In the genomic region with DNA sequence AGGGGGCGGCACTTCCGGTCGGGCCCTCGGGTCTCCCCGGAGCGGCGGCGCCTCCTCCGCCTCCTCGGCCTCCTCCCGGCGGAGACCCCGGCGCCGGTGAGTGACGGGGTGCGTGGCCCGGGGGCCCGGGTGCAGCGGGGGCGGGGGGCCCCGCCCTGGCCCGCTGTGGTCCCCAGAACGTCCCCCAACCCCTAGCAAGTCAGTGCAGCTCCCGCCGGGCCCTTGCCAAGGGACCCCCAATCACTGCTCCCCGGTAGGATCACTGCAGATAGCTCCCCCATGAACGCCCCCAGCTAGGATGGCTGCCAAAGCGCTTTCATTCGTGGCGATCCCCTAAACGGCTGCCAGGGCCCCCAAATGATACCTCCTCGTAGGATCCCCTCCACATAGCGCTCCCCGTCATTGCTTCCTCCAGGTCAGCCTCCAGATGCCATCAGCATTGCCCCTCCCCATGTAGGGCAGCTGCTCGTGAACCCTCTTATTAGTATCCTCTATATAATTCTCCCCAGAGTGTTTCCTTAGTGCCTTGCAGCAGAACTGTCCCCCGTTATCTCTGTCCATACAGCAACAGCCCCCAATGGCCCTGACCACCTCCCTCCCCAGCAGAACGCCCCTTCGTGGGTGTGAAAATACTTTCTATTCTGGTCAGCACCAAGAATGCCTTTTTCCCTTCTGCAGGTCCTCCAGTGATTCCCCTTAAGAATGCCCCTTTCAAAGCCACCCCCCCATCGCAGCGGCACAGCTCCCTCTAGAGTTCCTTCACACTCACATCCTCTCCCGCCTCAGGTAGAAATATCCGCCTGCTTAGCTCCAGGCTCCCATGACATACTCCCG, we compare ENCODE assay signal across 8 cellular contexts. TPM values are rescaled to one million over a fixed set of nuclear protein-coding genes. Genes with fewer than 3 reads are reported as not detected.
DNase-seq lines count a peak whose midpoint lies in the region; ATAC-seq and TF ChIP-seq lines count a peak whose summit lies in the region.

A gene (plus strand): TSS at position 11 of the 834 bp plus-strand sequence. CDS start 7,972 bp downstream, outside the sequence.

- peaks cover 53 to 81% (median 75%) of the 10 kb centered on the region in 3 donors for H3K4me1 Mint-ChIP-seq in naive B cell
- peaks cover 54 to 71% of the 10 kb centered on the region in 2 donors for H3K4me1 Mint-ChIP-seq in stimulated activated naive B cell treated with anti-CD40 and anti-IgM and Interleukin-4, amounts not matched to agents 10 μg/mL and 1 μg/mL and 100 μg/mL, for 72 hours

- H3K9ac ChIP-seq in IMR-90 (ENCODE audit: low read depth, low read length): peak within 1 kb of the TSS; percentile 89
- peak within 1 kb of the TSS; percentile 93 for H3K9ac ChIP-seq in PC-3 (ENCODE audit: low read length)

- peak within 1 kb of the TSS; percentile 65 for H3K18ac ChIP-seq in IMR-90 (ENCODE audit: low read depth, low read length)

- peak within 1 kb of the TSS; percentile 30; the same call in 1 of the 3 replicates for H2BK15ac ChIP-seq in IMR-90 (ENCODE audit: low read depth, low read length)

- H4K8ac ChIP-seq in IMR-90 (ENCODE audit: low read depth in 2 of 2, low read length in 2 of 2): peak within 1 kb of the TSS; percentile 87 to 95

- WGBS in IMR-90 (ENCODE audit: extremely low coverage in 2 of 2, insufficient read length in 1 of 2), 2 experiments: 0% methylated on average over 12 of the region's 44 CpGs; no CpG with 5 or more reads in 1 of the 2 experiments

- H3K23ac ChIP-seq in IMR-90 (ENCODE audit: low read depth, low read length): peak within 1 kb of the TSS; percentile 91

- H2AK5ac ChIP-seq in IMR-90 (ENCODE audit: low read depth, low read length): peak within 1 kb of the TSS; percentile 100

- peak within 1 kb of the TSS; percentile 90 for H2BK5ac ChIP-seq in IMR-90 (ENCODE audit: low read depth, low read length, poor library complexity, severe bottlenecking)

- peaks cover 7% of the 10 kb centered on the region for H3K36me3 ChIP-seq in BE2C
- H3K36me3 ChIP-seq in IMR-90 (ENCODE audit: control insufficient read depth, insufficient read depth, low read length): peaks cover 17% of the 10 kb centered on the region
- no peaks in the 10 kb centered on the region for H3K36me3 ChIP-seq in PC-3 (ENCODE audit: low read depth, low read length)

- H2BK20ac ChIP-seq in IMR-90 (ENCODE audit: low read depth, low read length): peak within 1 kb of the TSS; percentile 50; the same call in 1 of the 2 replicates

- peak; percentile 89 for TF ChIP-seq RAD21 in IMR-90 (IDR thresholded peaks at IDR 0.05; ENCODE audit: low read length)

- CTCF ChIA-PET in IMR-90 (lab: Yijun Ruan, JAX): interaction anchor here (0.6 to 2.3 kb wide), 8 partner anchors 13 to 245 kb away, joined by 3 to 11 read pairs (median 6); a partner anchor contains a TSS
- CTCF ChIA-PET in PC-3 (lab: Charles Lee): interaction anchor here (0.5 to 2.8 kb wide), 13 partner anchors 17 to 459 kb away, joined by 3 to 12 read pairs (median 4); a partner anchor contains a TSS

- H3K14ac ChIP-seq in IMR-90 (replicated peaks; ENCODE audit: low read depth, low read length): peak within 1 kb of the TSS; percentile 100

- peak within 1 kb of the TSS; percentile 100 for H2AK9ac ChIP-seq in IMR-90 (replicated peaks; ENCODE audit: low read depth, low read length, poor library complexity)

- H3K27ac Mint-ChIP-seq in naive B cell: peak within 1 kb of the TSS; percentile 95 to 99 (median 98)
- H3K27ac Mint-ChIP-seq in stimulated activated naive B cell treated with anti-CD40 and anti-IgM and Interleukin-4, amounts not matched to agents 10 μg/mL and 1 μg/mL and 100 μg/mL, for 72 hours: peak within 1 kb of the TSS; percentile 99

- no peaks in the 10 kb centered on the region for H3K9me2 ChIP-seq in PC-3 (replicated peaks; ENCODE audit: low read length)

- dilution Hi-C loops in IMR-90 (cut with HindIII; ENCODE audit: low sequenced_read_pairs, unreplicated experiment): no loop called here

- peak within 1 kb of the TSS; percentile 92 for H3K56ac ChIP-seq in IMR-90 (ENCODE audit: extremely low read depth, insufficient read depth, low read length)

- H4K20me1 ChIP-seq in IMR-90 (ENCODE audit: insufficient read depth, low read length) (peaks cover 24% of the 10 kb centered on the region; the same call in 1 of the 2 replicates), PC-3 (ENCODE audit: low read length) (no peaks in the 10 kb centered on the region)

- H3K9me1 ChIP-seq in IMR-90 (ENCODE audit: insufficient read depth, low read length): peaks cover 6% of the 10 kb centered on the region; the same call in 1 of the 2 replicates

- BruUV-seq in IMR-90 (replicated peaks; lab: Mats Ljungman, UMichigan) (no TSS peak), PC-3 (replicated peaks; lab: Mats Ljungman, UMichigan) (no TSS peak)

- H4K91ac ChIP-seq in IMR-90 (ENCODE audit: insufficient read depth, low read depth, low read length): peak within 1 kb of the TSS; percentile 87

- in situ Hi-C loops in IMR-90 (cut with MboI; ENCODE audit: low sequenced_read_pairs): loop anchor here (5.0 kb wide), 1 partner anchor 89 kb away; no protein-coding TSS in a partner anchor

- H3K27ac ChIP-seq in IMR-90 (ENCODE audit: insufficient read depth, low read length) (peak within 1 kb of the TSS; percentile 91), PC-3 (ENCODE audit: low read length) (peak within 1 kb of the TSS; percentile 71)

- H3K79me1 ChIP-seq in IMR-90 (ENCODE audit: low read depth in 1 of 2, low read length in 2 of 2): peaks cover 37 to 63% of the 10 kb centered on the region in 2 experiments

- peak within 1 kb of the TSS; percentile 77 for H2BK120ac ChIP-seq in IMR-90 (ENCODE audit: low read depth, low read length)

- DNase-seq in BE2C: peak; percentile 79
- peak; percentile 69 for DNase-seq in GM19240 (ENCODE audit: insufficient read length, low spot score)
- DNase-seq in IMR-90: peak; percentile 87
- peak; percentile 92 for DNase-seq in PC-3
- DNase-seq in activated T-cell treated with anti-CD3 and anti-CD28 coated beads, Interleukin-2, amount 50 U/mL, for 48 hours: peak; percentile 82
- DNase-seq in fibroblast of gingiva (ENCODE audit: low read depth): peak; percentile 77
- peak; percentile 66 for DNase-seq in naive B cell
- peak; percentile 73 for DNase-seq in stimulated activated naive B cell treated with anti-CD40 and anti-IgM and Interleukin-4, amounts not matched to agents 10 μg/mL and 1 μg/mL and 100 μg/mL, for 72 hours

- peak within 1 kb of the TSS; percentile 92 for H2AFZ ChIP-seq in IMR-90 (replicated peaks; ENCODE audit: low read length, poor library complexity)
- peak within 1 kb of the TSS; percentile 68 for H2AFZ ChIP-seq in PC-3 (ENCODE audit: low read length)

- peaks cover 6% of the 10 kb centered on the region for H3F3A ChIP-seq in PC-3 (ENCODE audit: low read length, unreplicated experiment)

- peaks cover 27% of the 10 kb centered on the region for H3K79me2 ChIP-seq in PC-3 (ENCODE audit: low read length)

- peak; percentile 90 for TF ChIP-seq CTCF in BE2C (IDR thresholded peaks at IDR 0.05; ENCODE audit: low read depth, low read length)
- peak; percentile 93 for TF ChIP-seq CTCF in IMR-90 (conservative IDR thresholded peaks at IDR 0.05; ENCODE audit: low read depth, low read length)
- peak; percentile 97 for TF ChIP-seq CTCF in PC-3 (conservative IDR thresholded peaks at IDR 0.05; ENCODE audit: low read depth, low read length)

- H3K4me3 ChIP-seq in BE2C (ENCODE audit: low read depth, low read length) (peak within 1 kb of the TSS; percentile 90), IMR-90 (ENCODE audit: insufficient read depth, low read depth, low read length) (peak within 1 kb of the TSS; percentile 76), PC-3 (ENCODE audit: low read length) (peak within 1 kb of the TSS; percentile 82)

- H3K36me3 Mint-ChIP-seq in naive B cell: peaks cover 4 to 14% of the 10 kb centered on the region in 2 donors
- peaks cover 23 to 43% of the 10 kb centered on the region in 2 donors for H3K36me3 Mint-ChIP-seq in stimulated activated naive B cell treated with anti-CD40 and anti-IgM and Interleukin-4, amounts not matched to agents 10 μg/mL and 1 μg/mL and 100 μg/mL, for 72 hours

- ATAC-seq in IMR-90 (ENCODE audit: low read depth) (peak; percentile 41), PC-3 (peak; percentile 59), naive B cell (ENCODE audit: low read depth in 2 of 2) (peak; percentile 44 to 45)
- ATAC-seq in stimulated activated naive B cell treated with anti-CD40 and anti-IgM and Interleukin-4, amounts not matched to agents 10 μg/mL and 1 μg/mL and 100 μg/mL, for 72 hours (replicated peaks): peak; percentile 41 to 52

- peak; percentile 55; the same call in 1 of the 2 replicates for TF ChIP-seq POLR2A in IMR-90 (IDR thresholded peaks at IDR 0.05; ENCODE audit: low read depth, low read length)

- H3K4me2 ChIP-seq in IMR-90 (ENCODE audit: low read depth, low read length) (peak within 1 kb of the TSS; percentile 97), PC-3 (ENCODE audit: low read length) (peak within 1 kb of the TSS; percentile 87)

- no peaks in the 10 kb centered on the region for H3K27me3 Mint-ChIP-seq in naive B cell
- no peaks in the 10 kb centered on the region for H3K27me3 Mint-ChIP-seq in stimulated activated naive B cell treated with anti-CD40 and anti-IgM and Interleukin-4, amounts not matched to agents 10 μg/mL and 1 μg/mL and 100 μg/mL, for 72 hours

- H3K9me3 ChIP-seq in BE2C (no peaks in the 10 kb centered on the region), IMR-90 (ENCODE audit: control insufficient read depth, insufficient read depth, low read length) (peaks cover 5% of the 10 kb centered on the region; the same call in 1 of the 2 replicates), PC-3 (ENCODE audit: low read length) (no peaks in the 10 kb centered on the region)

- H3K4ac ChIP-seq in IMR-90 (ENCODE audit: low read depth, low read length): peak within 1 kb of the TSS; percentile 97

- H4K5ac ChIP-seq in IMR-90 (ENCODE audit: low read depth, low read length): peak within 1 kb of the TSS; percentile 82

- POLR2A ChIA-PET in IMR-90 (lab: Charles Lee; ENCODE audit: unreplicated experiment): interaction anchor here (0.5 to 1.1 kb wide), 2 partner anchors 32 to 74 kb away, joined by 4 to 7 read pairs; no protein-coding TSS in a partner anchor
- POLR2A ChIA-PET in PC-3 (lab: Charles Lee; ENCODE audit: unreplicated experiment): interaction anchor here (0.5 to 0.9 kb wide), 3 partner anchors 23 to 266 kb away, joined by 3 to 15 read pairs (median 5); a partner anchor contains a TSS

- H3K27me3 ChIP-seq in BE2C: no peaks in the 10 kb centered on the region
- no peaks in the 10 kb centered on the region for H3K27me3 ChIP-seq in IMR-90 (ENCODE audit: control insufficient read depth, insufficient read depth, low read length)
- no peaks in the 10 kb centered on the region for H3K27me3 ChIP-seq in PC-3 (ENCODE audit: low read length)

- intact Hi-C loops in IMR-90 (cut with micrococcal nuclease): loop anchor here (1.0 to 2.0 kb wide), 2 partner anchors 89 to 145 kb away; a partner anchor contains a TSS
- intact Hi-C loops in PC-3 (cut with micrococcal nuclease): loop anchor here (1.0 kb wide), 2 partner anchors 18 to 89 kb away; a partner anchor contains a TSS

- peak within 1 kb of the TSS; percentile 86 to 98 (median 95) for H3K4me3 Mint-ChIP-seq in naive B cell
- peak within 1 kb of the TSS; percentile 94 to 99 for H3K4me3 Mint-ChIP-seq in stimulated activated naive B cell treated with anti-CD40 and anti-IgM and Interleukin-4, amounts not matched to agents 10 μg/mL and 1 μg/mL and 100 μg/mL, for 72 hours

- H3K4me1 ChIP-seq in BE2C (no peaks in the 10 kb centered on the region; the same call in 1 of the 2 replicates), IMR-90 (ENCODE audit: control insufficient read depth, insufficient read depth, low read length) (peaks cover 7% of the 10 kb centered on the region), PC-3 (ENCODE audit: insufficient read depth, low read length) (peaks cover 19% of the 10 kb centered on the region)

- H3K9me3 Mint-ChIP-seq in naive B cell: peaks cover 0 to 2% (median 0%) of the 10 kb centered on the region in 7 donors
- peaks cover 0 to 2% of the 10 kb centered on the region in 2 donors for H3K9me3 Mint-ChIP-seq in stimulated activated naive B cell treated with anti-CD40 and anti-IgM and Interleukin-4, amounts not matched to agents 10 μg/mL and 1 μg/mL and 100 μg/mL, for 72 hours

RNA-seq across cellular contexts. Expression of the gene that starts here (rescaled TPM):
- 8.2 TPM for polyA plus RNA-seq in BE2C (2012; ENCODE audit: insufficient read depth, insufficient read length, low read depth)
- total RNA-seq in IMR-90 (2012; rRNA removed) (under 0.01 TPM in 2 replicates), PC-3 (2014; rRNA removed) (5.5 and 8.2 TPM in 2 replicates)
- polyA plus RNA-seq in IMR-90 (2012; rRNA removed) (4.6 and 6.3 TPM in 2 replicates), naive B cell (ENCODE audit: low read depth in 6 of 6) (under 1 TPM in 4 of 6 donors, not detected in 2; 0.12 to 0.60 (median 0.18) TPM)
- polyA plus RNA-seq in IMR-90 (2012; cell fraction: cytosol; rRNA removed): 4.5 and 9.2 TPM in 2 replicates
- polyA plus RNA-seq in IMR-90 (2012; cell fraction: nucleus; rRNA removed; ENCODE audit: low replicate concordance): 7.6 and 24.5 TPM in 2 replicates

Comparison
In these comparisons a context has a peak if more than half of its experiments do, and no peak if none do; other contexts are left out.
1. Peak in every context shown above with its lines: DNase-seq, ATAC-seq, H3K4me3 ChIP-seq and H3K27ac ChIP-seq.
2. Peak in DNase-seq and ATAC-seq in naive B cell; RNA of the gene not detected or under 1 TPM.